30 cellular contexts compared by ENCODE assay signal in genomic region chr11:1100417-1101245, GRCh38. TPM values are rescaled to one million over a fixed set of nuclear protein-coding genes. Genes with fewer than 3 reads are reported as not detected.
"Had no signal": no experiment of that assay in that cellular context is flagged by ENCODE, and none has a peak within 500 bp of the region (broad histone marks: within the 10 kb centered on the region; RNA-seq: fewer than 3 reads in every experiment).

No MANE protein-coding gene starts in this region.

- H3K4me3 ChIP-seq: gastroesophageal sphincter, right lobe of liver, upper lobe of left lung had no signal

- H3K36me3 ChIP-seq: gastroesophageal sphincter, right lobe of liver, upper lobe of left lung had no signal

- DNase-seq: activated B cell treated with CpG ODN at 0.5 μM for 24 hours; activated CD4-positive, alpha-beta T cell treated with anti-CD3 and anti-CD28 coated beads, Interleukin-2, amount 50 U/mL, for 1 hour; activated CD8-positive, alpha-beta T cell treated with anti-CD3 and anti-CD28 coated beads for 36 hours; activated T-cell treated with anti-CD3 and anti-CD28 coated beads, Interleukin-2, amount 50 U/mL, for 4 hours; cortex of kidney; effector memory CD8-positive, alpha-beta T cell; erythroblast; hippocampal formation; occipital lobe; stimulated activated CD4-positive, alpha-beta T cell treated with anti-CD3 and anti-CD28 coated beads, Interleukin-4, amount 100 ng/mL, for 24 hours; stimulated activated CD8-positive, alpha-beta memory T cell treated with anti-CD3 and anti-CD28 coated beads, Interleukin-4, amount 100 ng/mL, for 48 hours; stimulated activated naive CD8-positive, alpha-beta T cell treated with anti-CD3 and anti-CD28 coated beads, Interleukin-15, amount 100 ng/mL, for 72 hours; substantia nigra; T-cell had no signal

- H3K9me3 Mint-ChIP-seq: activated B cell treated with CpG ODN at 0.5 μM for 24 hours; activated naive CD4-positive, alpha-beta T cell treated with anti-CD3 and anti-CD28 coated beads, Interleukin-2, amount 50 U/mL, for 24 hours; activated T-cell treated with anti-CD3 and anti-CD28 coated beads, Interleukin-2, amount 50 U/mL, for 4 hours; activated T-helper 17 cell treated with anti-CD3 and anti-CD28 coated beads, Interleukin-2, amount 50 U/mL, for 72 hours; effector memory CD8-positive, alpha-beta T cell; T-cell had no signal

- H3K27ac Mint-ChIP-seq: activated B cell treated with CpG ODN at 0.5 μM for 24 hours; activated CD8-positive, alpha-beta T cell treated with anti-CD3 and anti-CD28 coated beads for 36 hours; activated naive CD4-positive, alpha-beta T cell treated with anti-CD3 and anti-CD28 coated beads, Interleukin-2, amount 50 U/mL, for 24 hours; activated T-helper 17 cell treated with anti-CD3 and anti-CD28 coated beads, Interleukin-2, amount 50 U/mL, for 72 hours; effector memory CD8-positive, alpha-beta T cell; stimulated activated memory B cell treated with anti-CD40 and anti-IgM and Interleukin-4, amounts not matched to agents 10 μg/mL and 1 μg/mL and 100 μg/mL, for 72 hours; T-cell had no signal

- H3K27me3 Mint-ChIP-seq: activated B cell treated with CpG ODN at 0.5 μM for 24 hours; activated CD8-positive, alpha-beta T cell treated with anti-CD3 and anti-CD28 coated beads for 36 hours; activated naive CD4-positive, alpha-beta T cell treated with anti-CD3 and anti-CD28 coated beads, Interleukin-2, amount 50 U/mL, for 24 hours; activated T-helper 17 cell treated with anti-CD3 and anti-CD28 coated beads, Interleukin-2, amount 50 U/mL, for 72 hours; stimulated activated naive CD8-positive, alpha-beta T cell treated with anti-CD3 and anti-CD28 coated beads, Interleukin-15, amount 100 ng/mL, for 72 hours; T-cell had no signal

- H3K4me3 Mint-ChIP-seq: activated B cell treated with CpG ODN at 0.5 μM for 24 hours; activated CD8-positive, alpha-beta T cell treated with anti-CD3 and anti-CD28 coated beads for 36 hours; activated naive CD4-positive, alpha-beta T cell treated with anti-CD3 and anti-CD28 coated beads, Interleukin-2, amount 50 U/mL, for 24 hours; activated T-cell treated with anti-CD3 and anti-CD28 coated beads, Interleukin-2, amount 50 U/mL, for 4 hours; activated T-helper 17 cell treated with anti-CD3 and anti-CD28 coated beads, Interleukin-2, amount 50 U/mL, for 72 hours; effector memory CD8-positive, alpha-beta T cell; stimulated activated memory B cell treated with anti-CD40 and anti-IgM and Interleukin-4, amounts not matched to agents 10 μg/mL and 1 μg/mL and 100 μg/mL, for 72 hours; stimulated activated naive CD8-positive, alpha-beta T cell treated with anti-CD3 and anti-CD28 coated beads, Interleukin-15, amount 100 ng/mL, for 72 hours; T-cell had no signal

- H3K27ac ChIP-seq: gastroesophageal sphincter, parathyroid adenoma, right lobe of liver, upper lobe of left lung had no signal

- H3K4me1 ChIP-seq: gastroesophageal sphincter, parathyroid adenoma, right lobe of liver, upper lobe of left lung had no signal

- H3K9me3 ChIP-seq: gastroesophageal sphincter, right lobe of liver had no signal

- H3K27me3 ChIP-seq: right lobe of liver, upper lobe of left lung had no signal

- ATAC-seq: activated CD8-positive, alpha-beta T cell treated with anti-CD3 and anti-CD28 coated beads for 36 hours; activated T-cell treated with anti-CD3 and anti-CD28 coated beads, Interleukin-2, amount 50 U/mL, for 4 hours; activated T-helper 17 cell treated with anti-CD3 and anti-CD28 coated beads, Interleukin-2, amount 50 U/mL, for 72 hours; effector memory CD8-positive, alpha-beta T cell; gastroesophageal sphincter; right lobe of liver; stimulated activated memory B cell treated with anti-CD40 and anti-IgM and Interleukin-4, amounts not matched to agents 10 μg/mL and 1 μg/mL and 100 μg/mL, for 72 hours; stimulated activated naive CD8-positive, alpha-beta T cell treated with anti-CD3 and anti-CD28 coated beads, Interleukin-15, amount 100 ng/mL, for 72 hours; T-cell had no signal

- H3K36me3 Mint-ChIP-seq: activated naive CD4-positive, alpha-beta T cell treated with anti-CD3 and anti-CD28 coated beads, Interleukin-2, amount 50 U/mL, for 24 hours; stimulated activated memory B cell treated with anti-CD40 and anti-IgM and Interleukin-4, amounts not matched to agents 10 μg/mL and 1 μg/mL and 100 μg/mL, for 72 hours; T-cell had no signal

- H3K4me1 Mint-ChIP-seq: activated B cell treated with CpG ODN at 0.5 μM for 24 hours; activated naive CD4-positive, alpha-beta T cell treated with anti-CD3 and anti-CD28 coated beads, Interleukin-2, amount 50 U/mL, for 24 hours; activated T-helper 17 cell treated with anti-CD3 and anti-CD28 coated beads, Interleukin-2, amount 50 U/mL, for 72 hours; stimulated activated memory B cell treated with anti-CD40 and anti-IgM and Interleukin-4, amounts not matched to agents 10 μg/mL and 1 μg/mL and 100 μg/mL, for 72 hours; stimulated activated naive CD8-positive, alpha-beta T cell treated with anti-CD3 and anti-CD28 coated beads, Interleukin-15, amount 100 ng/mL, for 72 hours; T-cell had no signal

RNA-seq across cellular contexts. Expression of gene MUC2, which starts 26.0 kb away (rescaled TPM):
- total RNA-seq: activated B cell treated with CpG ODN at 0.5 μM for 24 hours; activated CD8-positive, alpha-beta T cell treated with anti-CD3 and anti-CD28 coated beads for 36 hours; activated T-helper 17 cell treated with anti-CD3 and anti-CD28 coated beads, Interleukin-2, amount 50 U/mL, for 72 hours; fibroblast of lung; fibroblast of villous mesenchyme; lung microvascular endothelial cell; occipital lobe; pulmonary artery endothelial cell; skeletal muscle tissue; T-helper 2 cell treated with Interferon-gamma antibody and Interleukin-4, amounts not matched to agents 100 ng/mL and 5 ng/mL, for 36 hours had no signal
- polyA plus RNA-seq: fibroblast of lung, keratinocyte, neural cell had no signal

RNA-seq across cellular contexts. Expression of gene MUC5AC, which starts 57.1 kb away (rescaled TPM):
- total RNA-seq: activated B cell treated with CpG ODN at 0.5 μM for 24 hours; activated CD8-positive, alpha-beta T cell treated with anti-CD3 and anti-CD28 coated beads for 36 hours; activated T-helper 17 cell treated with anti-CD3 and anti-CD28 coated beads, Interleukin-2, amount 50 U/mL, for 72 hours; fibroblast of lung; fibroblast of villous mesenchyme; lung microvascular endothelial cell; mesenteric fat pad; occipital lobe; pulmonary artery endothelial cell; right lobe of liver; T-helper 2 cell treated with Interferon-gamma antibody and Interleukin-4, amounts not matched to agents 100 ng/mL and 5 ng/mL, for 36 hours had no signal
- polyA plus RNA-seq: fibroblast of lung, keratinocyte, neural cell had no signal
